Comparison of ENCODE assay signal across 1 cellular context in genomic region chr1:180920193-180920592, GRCh38.
TF ChIP-seq lines count a peak whose summit lies in the region.

No MANE protein-coding gene starts in this region.

TF ChIP-seq in H1, 55 proteins besides CTCF, POLR2A, EP300 and RAD21:
- TF ChIP-seq EGR1 (IDR thresholded peaks at IDR 0.05; ENCODE audit: borderline replicate concordance, low read depth, low read length): no peak
- no peak for TF ChIP-seq TAF7 (optimal IDR thresholded peaks at IDR 0.05; ENCODE audit: borderline replicate concordance, low read depth, low read length)
- no peak for TF ChIP-seq CBX5 (IDR thresholded peaks at IDR 0.05; ENCODE audit: low read depth, low read length)
- TF ChIP-seq HDAC2 (IDR thresholded peaks at IDR 0.05; ENCODE audit: borderline replicate concordance in 1 of 2, low read depth in 2 of 2, low read length in 2 of 2): no peak
- TF ChIP-seq SAP30 (IDR thresholded peaks at IDR 0.05; ENCODE audit: insufficient read depth, insufficient replicate concordance, low read length): no peak
- TF ChIP-seq CHD1 (IDR thresholded peaks at IDR 0.05; ENCODE audit: low read depth, low read length): no peak
- TF ChIP-seq, protein P1, sequence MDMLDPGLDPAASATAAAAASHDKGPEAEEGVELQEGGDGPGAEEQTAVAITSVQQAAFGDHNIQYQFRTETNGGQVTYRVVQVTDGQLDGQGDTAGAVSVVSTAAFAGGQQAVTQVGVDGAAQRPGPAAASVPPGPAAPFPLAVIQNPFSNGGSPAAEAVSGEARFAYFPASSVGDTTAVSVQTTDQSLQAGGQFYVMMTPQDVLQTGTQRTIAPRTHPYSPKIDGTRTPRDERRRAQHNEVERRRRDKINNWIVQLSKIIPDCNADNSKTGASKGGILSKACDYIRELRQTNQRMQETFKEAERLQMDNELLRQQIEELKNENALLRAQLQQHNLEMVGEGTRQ (IDR thresholded peaks at IDR 0.05; ENCODE audit: low read length): no peak
- TF ChIP-seq POLR2AphosphoS5 (IDR thresholded peaks at IDR 0.05; ENCODE audit: low read depth, low read length): no peak
- no peak for TF ChIP-seq FOSL1 (IDR thresholded peaks at IDR 0.05; ENCODE audit: insufficient read depth, low read depth, low read length)
